In genomic region chr4:142354041-142354440, GRCh38 we compare ENCODE assay signal across 1 cellular context.
TF ChIP-seq lines count a peak whose summit lies in the region.

No MANE protein-coding gene starts in this region.

TF ChIP-seq in GM23338, 12 proteins besides CTCF, POLR2A, EP300 and RAD21 (continued from another document):
- TF ChIP-seq ZNF462 (CRISPR knock-in tag; IDR thresholded peaks at IDR 0.05): no peak
